ENCODE assay signal across 1 cellular context in genomic region chr16:15608398-15609285, GRCh38.
TF ChIP-seq lines count a peak whose summit lies in the region.

No MANE protein-coding gene starts in this region.

TF ChIP-seq in HepG2, 621 proteins besides CTCF, POLR2A, EP300 and RAD21 (continues in another document):
- TF ChIP-seq HDAC1 (CRISPR knock-in tag; IDR thresholded peaks at IDR 0.05) (peak; percentile 91), ZNF292 (CRISPR knock-in tag; IDR thresholded peaks at IDR 0.05; ENCODE audit: borderline replicate concordance, low read depth) (no peak), ZFP1 (CRISPR knock-in tag; IDR thresholded peaks at IDR 0.05) (peak; percentile 80; the same call in 1 of the 2 replicates), KDM4B (CRISPR knock-in tag; IDR thresholded peaks at IDR 0.05) (no peak; the same call in 1 of the 2 replicates), TEF (CRISPR knock-in tag; IDR thresholded peaks at IDR 0.05) (peak; percentile 100), STAT6 (CRISPR knock-in tag; IDR thresholded peaks at IDR 0.05; ENCODE audit: borderline replicate concordance) (peak; percentile 96), ZFP36 (IDR thresholded peaks at IDR 0.05; ENCODE audit: borderline replicate concordance, low read depth, low read length, partially characterized antibody) (no peak), PHF5A (CRISPR knock-in tag; IDR thresholded peaks at IDR 0.05; ENCODE audit: low read depth, unreplicated experiment) (peak; percentile 82), SMYD3 (CRISPR knock-in tag; IDR thresholded peaks at IDR 0.05) (0 out of 2 replicates have a peak, but pooled peaks have one; percentile 20), SP140L (CRISPR knock-in tag; IDR thresholded peaks at IDR 0.05; ENCODE audit: borderline replicate concordance) (0 out of 2 replicates have a peak, but pooled peaks have one; percentile 36), MYNN (CRISPR knock-in tag; IDR thresholded peaks at IDR 0.05; ENCODE audit: low read depth) (no peak), FOXO1 (CRISPR knock-in tag; IDR thresholded peaks at IDR 0.05) (peak; percentile 89; the same call in 1 of the 2 replicates), NR2F1 (CRISPR knock-in tag; IDR thresholded peaks at IDR 0.05) (0 out of 4 replicates have a peak, but pooled peaks of 1 of the 2 experiments have one; percentile 30), ZNF331 (CRISPR knock-in tag; IDR thresholded peaks at IDR 0.05) (peak; percentile 45; the same call in 1 of the 2 replicates), ZNF800 (CRISPR knock-in tag; IDR thresholded peaks at IDR 0.05) (peak; percentile 78; the same call in 1 of the 2 replicates), ZNF792 (CRISPR knock-in tag; IDR thresholded peaks at IDR 0.05) (peak; percentile 81; the same call in 1 of the 2 replicates), ASH2L (IDR thresholded peaks at IDR 0.05; ENCODE audit: insufficient read length, low read depth, low read length) (peak; percentile 64), IRF2 (CRISPR knock-in tag; IDR thresholded peaks at IDR 0.05) (peak; percentile 50; the same call in 1 of the 2 replicates), FOXP1 (IDR thresholded peaks at IDR 0.05) (peak; percentile 99), FOXP1 (CRISPR knock-in tag; IDR thresholded peaks at IDR 0.05) (peak; percentile 100), RXRB (CRISPR knock-in tag; IDR thresholded peaks at IDR 0.05; ENCODE audit: borderline replicate concordance) (peak; percentile 96), ZBTB38 (CRISPR knock-in tag; IDR thresholded peaks at IDR 0.05) (peak; percentile 55), YEATS2 (CRISPR knock-in tag; IDR thresholded peaks at IDR 0.05; ENCODE audit: borderline replicate concordance) (no peak), ZSCAN21 (CRISPR knock-in tag; IDR thresholded peaks at IDR 0.05; ENCODE audit: borderline replicate concordance) (peak; percentile 64; the same call in 1 of the 2 replicates), ZNF264 (CRISPR knock-in tag; IDR thresholded peaks at IDR 0.05) (peak; percentile 44; the same call in 1 of the 2 replicates), HMG20A (CRISPR knock-in tag; IDR thresholded peaks at IDR 0.05; ENCODE audit: borderline replicate concordance) (peak; percentile 95), SOX5 (CRISPR knock-in tag; IDR thresholded peaks at IDR 0.05; ENCODE audit: borderline replicate concordance) (peak; percentile 95), ZNF101 (CRISPR knock-in tag; IDR thresholded peaks at IDR 0.05; ENCODE audit: borderline replicate concordance, low read depth) (no peak), GATA4 (IDR thresholded peaks at IDR 0.05; ENCODE audit: borderline replicate concordance, low read depth) (0 out of 2 replicates have a peak, but pooled peaks have one; percentile 34), ZNF337 (CRISPR knock-in tag; IDR thresholded peaks at IDR 0.05; ENCODE audit: borderline replicate concordance, low read depth) (no peak), MED8 (CRISPR knock-in tag; IDR thresholded peaks at IDR 0.05; ENCODE audit: insufficient replicate concordance) (peak; percentile 21), THAP11 (CRISPR knock-in tag; IDR thresholded peaks at IDR 0.05) (peak; percentile 70), TCF12 (IDR thresholded peaks at IDR 0.05) (no peak), TCF12 (CRISPR knock-in tag; IDR thresholded peaks at IDR 0.05) (peak; percentile 92), DPF2 (CRISPR knock-in tag; IDR thresholded peaks at IDR 0.05; ENCODE audit: borderline replicate concordance, low read depth) (peak; percentile 87), FOXK1 (CRISPR knock-in tag; IDR thresholded peaks at IDR 0.05; ENCODE audit: borderline replicate concordance, low read depth) (peak; percentile 90), ZBTB33 (CRISPR knock-in tag; IDR thresholded peaks at IDR 0.05) (peak; percentile 79)
- TF ChIP-seq, protein P1, sequence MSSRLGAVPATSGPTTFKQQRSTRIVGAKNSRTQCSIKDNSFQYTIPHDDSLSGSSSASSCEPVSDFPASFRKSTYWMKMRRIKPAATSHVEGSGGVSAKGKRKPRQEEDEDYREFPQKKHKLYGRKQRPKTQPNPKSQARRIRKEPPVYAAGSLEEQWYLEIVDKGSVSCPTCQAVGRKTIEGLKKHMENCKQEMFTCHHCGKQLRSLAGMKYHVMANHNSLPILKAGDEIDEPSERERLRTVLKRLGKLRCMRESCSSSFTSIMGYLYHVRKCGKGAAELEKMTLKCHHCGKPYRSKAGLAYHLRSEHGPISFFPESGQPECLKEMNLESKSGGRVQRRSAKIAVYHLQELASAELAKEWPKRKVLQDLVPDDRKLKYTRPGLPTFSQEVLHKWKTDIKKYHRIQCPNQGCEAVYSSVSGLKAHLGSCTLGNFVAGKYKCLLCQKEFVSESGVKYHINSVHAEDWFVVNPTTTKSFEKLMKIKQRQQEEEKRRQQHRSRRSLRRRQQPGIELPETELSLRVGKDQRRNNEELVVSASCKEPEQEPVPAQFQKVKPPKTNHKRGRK (CRISPR knock-in tag; IDR thresholded peaks at IDR 0.05): no peak
- TF ChIP-seq, protein P2, sequence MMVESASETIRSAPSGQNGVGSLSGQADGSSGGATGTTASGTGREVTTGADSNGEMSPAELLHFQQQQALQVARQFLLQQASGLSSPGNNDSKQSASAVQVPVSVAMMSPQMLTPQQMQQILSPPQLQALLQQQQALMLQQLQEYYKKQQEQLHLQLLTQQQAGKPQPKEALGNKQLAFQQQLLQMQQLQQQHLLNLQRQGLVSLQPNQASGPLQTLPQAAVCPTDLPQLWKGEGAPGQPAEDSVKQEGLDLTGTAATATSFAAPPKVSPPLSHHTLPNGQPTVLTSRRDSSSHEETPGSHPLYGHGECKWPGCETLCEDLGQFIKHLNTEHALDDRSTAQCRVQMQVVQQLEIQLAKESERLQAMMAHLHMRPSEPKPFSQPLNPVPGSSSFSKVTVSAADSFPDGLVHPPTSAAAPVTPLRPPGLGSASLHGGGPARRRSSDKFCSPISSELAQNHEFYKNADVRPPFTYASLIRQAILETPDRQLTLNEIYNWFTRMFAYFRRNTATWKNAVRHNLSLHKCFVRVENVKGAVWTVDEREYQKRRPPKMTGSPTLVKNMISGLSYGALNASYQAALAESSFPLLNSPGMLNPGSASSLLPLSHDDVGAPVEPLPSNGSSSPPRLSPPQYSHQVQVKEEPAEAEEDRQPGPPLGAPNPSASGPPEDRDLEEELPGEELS (CRISPR knock-in tag; IDR thresholded peaks at IDR 0.05): peak; percentile 100
- TF ChIP-seq, protein P3, sequence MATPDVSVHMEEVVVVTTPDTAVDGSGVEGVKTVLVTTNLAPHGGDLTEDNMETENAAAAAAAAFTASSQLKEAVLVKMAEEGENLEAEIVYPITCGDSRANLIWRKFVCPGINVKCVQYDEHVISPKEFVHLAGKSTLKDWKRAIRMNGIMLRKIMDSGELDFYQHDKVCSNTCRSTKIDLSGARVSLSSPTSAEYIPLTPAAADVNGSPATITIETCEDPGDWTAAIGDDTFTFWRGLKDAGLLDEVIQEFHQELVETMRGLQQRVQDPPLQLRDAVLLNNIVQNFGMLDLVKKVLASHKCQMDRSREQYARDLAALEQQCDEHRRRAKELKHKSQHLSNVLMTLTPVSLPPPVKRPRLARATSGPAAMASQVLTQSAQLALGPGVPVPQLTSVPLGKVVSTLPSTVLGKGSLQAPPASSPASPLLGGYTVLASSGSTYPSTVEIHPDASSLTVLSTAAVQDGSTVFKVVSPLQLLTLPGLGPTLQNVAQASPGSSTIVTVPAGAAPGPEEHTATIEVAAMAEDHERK (CRISPR knock-in tag; IDR thresholded peaks at IDR 0.05; ENCODE audit: low read depth): no peak
- TF ChIP-seq, protein P4, sequence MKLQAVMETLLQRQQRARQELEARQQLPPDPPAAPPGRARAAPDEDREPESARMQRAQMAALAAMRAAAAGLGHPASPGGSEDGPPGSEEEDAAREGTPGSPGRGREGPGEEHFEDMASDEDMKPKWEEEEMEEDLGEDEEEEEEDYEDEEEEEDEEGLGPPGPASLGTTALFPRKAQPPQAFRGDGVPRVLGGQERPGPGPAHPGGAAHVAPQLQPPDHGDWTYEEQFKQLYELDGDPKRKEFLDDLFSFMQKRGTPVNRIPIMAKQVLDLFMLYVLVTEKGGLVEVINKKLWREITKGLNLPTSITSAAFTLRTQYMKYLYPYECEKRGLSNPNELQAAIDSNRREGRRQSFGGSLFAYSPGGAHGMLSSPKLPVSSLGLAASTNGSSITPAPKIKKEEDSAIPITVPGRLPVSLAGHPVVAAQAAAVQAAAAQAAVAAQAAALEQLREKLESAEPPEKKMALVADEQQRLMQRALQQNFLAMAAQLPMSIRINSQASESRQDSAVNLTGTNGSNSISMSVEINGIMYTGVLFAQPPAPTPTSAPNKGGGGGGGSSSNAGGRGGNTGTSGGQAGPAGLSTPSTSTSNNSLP (IDR thresholded peaks at IDR 0.05; ENCODE audit: low read depth, low read length): peak; percentile 98
- TF ChIP-seq, protein P5, sequence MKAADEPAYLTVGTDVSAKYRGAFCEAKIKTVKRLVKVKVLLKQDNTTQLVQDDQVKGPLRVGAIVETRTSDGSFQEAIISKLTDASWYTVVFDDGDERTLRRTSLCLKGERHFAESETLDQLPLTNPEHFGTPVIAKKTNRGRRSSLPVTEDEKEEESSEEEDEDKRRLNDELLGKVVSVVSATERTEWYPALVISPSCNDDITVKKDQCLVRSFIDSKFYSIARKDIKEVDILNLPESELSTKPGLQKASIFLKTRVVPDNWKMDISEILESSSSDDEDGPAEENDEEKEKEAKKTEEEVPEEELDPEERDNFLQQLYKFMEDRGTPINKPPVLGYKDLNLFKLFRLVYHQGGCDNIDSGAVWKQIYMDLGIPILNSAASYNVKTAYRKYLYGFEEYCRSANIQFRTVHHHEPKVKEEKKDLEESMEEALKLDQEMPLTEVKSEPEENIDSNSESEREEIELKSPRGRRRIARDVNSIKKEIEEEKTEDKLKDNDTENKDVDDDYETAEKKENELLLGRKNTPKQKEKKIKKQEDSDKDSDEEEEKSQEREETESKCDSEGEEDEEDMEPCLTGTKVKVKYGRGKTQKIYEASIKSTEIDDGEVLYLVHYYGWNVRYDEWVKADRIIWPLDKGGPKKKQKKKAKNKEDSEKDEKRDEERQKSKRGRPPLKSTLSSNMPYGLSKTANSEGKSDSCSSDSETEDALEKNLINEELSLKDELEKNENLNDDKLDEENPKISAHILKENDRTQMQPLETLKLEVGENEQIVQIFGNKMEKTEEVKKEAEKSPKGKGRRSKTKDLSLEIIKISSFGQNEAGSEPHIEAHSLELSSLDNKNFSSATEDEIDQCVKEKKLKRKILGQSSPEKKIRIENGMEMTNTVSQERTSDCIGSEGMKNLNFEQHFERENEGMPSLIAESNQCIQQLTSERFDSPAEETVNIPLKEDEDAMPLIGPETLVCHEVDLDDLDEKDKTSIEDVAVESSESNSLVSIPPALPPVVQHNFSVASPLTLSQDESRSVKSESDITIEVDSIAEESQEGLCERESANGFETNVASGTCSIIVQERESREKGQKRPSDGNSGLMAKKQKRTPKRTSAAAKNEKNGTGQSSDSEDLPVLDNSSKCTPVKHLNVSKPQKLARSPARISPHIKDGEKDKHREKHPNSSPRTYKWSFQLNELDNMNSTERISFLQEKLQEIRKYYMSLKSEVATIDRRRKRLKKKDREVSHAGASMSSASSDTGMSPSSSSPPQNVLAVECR (CRISPR knock-in tag; IDR thresholded peaks at IDR 0.05; ENCODE audit: borderline replicate concordance): no peak; the same call in 1 of the 2 replicates
